ENCODE assay signal across 27 cellular contexts in genomic region chr12:91753649-91754048, GRCh38.
"Had no signal": no experiment of that assay in that cellular context is flagged by ENCODE, and none has a peak within 500 bp of the region (broad histone marks: within the 10 kb centered on the region; RNA-seq: fewer than 3 reads in every experiment).

No MANE protein-coding gene starts in this region.

- H3K27me3 Mint-ChIP-seq: dendritic cell treated with granulocyte-macrophage colony-stimulating factor and Interleukin-4, amounts not matched to agents 40 ng/mL and 50 ng/mL, for 4 days; naive thymus-derived CD8-positive, alpha-beta T cell; type B pancreatic cell had no signal

- H3K27ac ChIP-seq: epithelial cell of prostate, gastrocnemius medialis, lower lobe of right lung, prostate gland, right atrium auricular region, testis, tibial artery had no signal

- DNase-seq: effector CD8-positive, alpha-beta T cell; endodermal cell; foreskin fibroblast; gastrocnemius medialis; head of caudate nucleus; left ventricle myocardium superior; lower lobe of right lung; naive thymus-derived CD8-positive, alpha-beta T cell; nephron progenitor cell; nucleus accumbens; stimulated activated CD4-positive, alpha-beta T cell treated with anti-CD3 and anti-CD28 coated beads, Interleukin-12 subunit alpha, Interleukin-12 subunit beta, amount 100 ng/mL, for 4 hours; stimulated activated CD4-positive, alpha-beta T cell treated with anti-CD3 and anti-CD28 coated beads, Interleukin-1b, Interleukin-23, amount 100 ng/mL, for 48 hours; stimulated activated CD4-positive, alpha-beta T cell treated with anti-CD3 and anti-CD28 coated beads, Interleukin-4, amount 100 ng/mL, for 1 hour; stimulated activated CD8-positive, alpha-beta memory T cell treated with anti-CD3 and anti-CD28 coated beads, Interleukin-4, amount 100 ng/mL, for 48 hours; stimulated activated naive CD4-positive, alpha-beta T cell treated with Interleukin-2 at 50 U/mL for 16 hours; substantia nigra; testis; tibial artery had no signal

- H3K36me3 Mint-ChIP-seq: type B pancreatic cell had no signal

- H3K9me3 ChIP-seq: prostate gland, testis had no signal

- H3K27ac Mint-ChIP-seq: dendritic cell treated with granulocyte-macrophage colony-stimulating factor and Interleukin-4, amounts not matched to agents 40 ng/mL and 50 ng/mL, for 4 days; endodermal cell; nephron progenitor cell; type B pancreatic cell had no signal

- H3K4me1 Mint-ChIP-seq: endodermal cell, nephron progenitor cell had no signal

- H3K36me3 ChIP-seq: gastrocnemius medialis, lower lobe of right lung, prostate gland, right atrium auricular region, tibial artery had no signal

- H3K27me3 ChIP-seq: gastrocnemius medialis, right atrium auricular region, testis, tibial artery had no signal

- H3K4me1 ChIP-seq: gastrocnemius medialis, lower lobe of right lung, prostate gland, right atrium auricular region, testis, tibial artery had no signal

- H3K4me3 Mint-ChIP-seq: dendritic cell treated with granulocyte-macrophage colony-stimulating factor and Interleukin-4, amounts not matched to agents 40 ng/mL and 50 ng/mL, for 4 days; endodermal cell; naive thymus-derived CD8-positive, alpha-beta T cell; nephron progenitor cell; type B pancreatic cell had no signal

- ATAC-seq: esophagus mucosa; gastrocnemius medialis; left ventricle myocardium superior; lower lobe of right lung; naive thymus-derived CD8-positive, alpha-beta T cell; sciatic nerve had no signal

- H3K4me2 ChIP-seq: smooth muscle cell had no signal

- FAIRE-seq: keratinocyte had no signal

- H3K4me3 ChIP-seq: gastrocnemius medialis, lower lobe of right lung, prostate gland, right atrium auricular region, smooth muscle cell, testis, tibial artery had no signal
